Comparison of ENCODE assay signal across 21 cellular contexts in genomic region chr12:48933664-48934311, GRCh38. TPM values are rescaled to one million over a fixed set of nuclear protein-coding genes. Genes with fewer than 3 reads are reported as not detected.
DNase-seq lines count a peak whose midpoint lies in the region; ATAC-seq and TF ChIP-seq lines count a peak whose summit lies in the region.
"Had no signal": no experiment of that assay in that cellular context is flagged by ENCODE, and none has a peak within 500 bp of the region (broad histone marks: within the 10 kb centered on the region; RNA-seq: fewer than 3 reads in every experiment).

No MANE protein-coding gene starts in this region.

- H3K9me3 Mint-ChIP-seq in activated CD4-positive, alpha-beta T cell treated with anti-CD3 and anti-CD28 coated beads for 36 hours (ENCODE audit: low read depth) = no peaks in the 10 kb centered on the region
- H3K9me3 Mint-ChIP-seq: WTC11 had no signal

- TF ChIP-seq POLR2A in Peyer's patch (IDR thresholded peaks at IDR 0.05) (no peak), testis (IDR thresholded peaks at IDR 0.05) (no peak)

- H3K27ac ChIP-seq in Peyer's patch (peak overlapping the region; percentile 5 to 73 (median 58)), testis (no peak overlapping the region)
- H3K27ac ChIP-seq: ascending aorta, C4-2B, foreskin keratinocyte, tibial artery had no signal

- 85 to 88% methylated on average over 9 of the region's 9 CpGs for WGBS in testis, 2 donors

- no peaks in the 10 kb centered on the region for H3K4me1 ChIP-seq in Peyer's patch
- H3K4me1 ChIP-seq in testis = no peaks in the 10 kb centered on the region
- H3K4me1 ChIP-seq: ascending aorta, foreskin keratinocyte, tibial artery had no signal

- peak; percentile 45 for ATAC-seq in activated CD4-positive, alpha-beta T cell treated with anti-CD3 and anti-CD28 coated beads for 36 hours
- ATAC-seq in GM18519 (IDR thresholded peaks at IDR 0.05; ENCODE audit: low FRiP score, unreplicated experiment) = no peak
- ATAC-seq: foreskin keratinocyte, sciatic nerve had no signal

- H3K36me3 ChIP-seq in Peyer's patch = peaks cover 0 to 76% (median 0%) of the 10 kb centered on the region in 3 donors
- no peaks in the 10 kb centered on the region for H3K36me3 ChIP-seq in testis (ENCODE audit: low read depth, missing control alignments)

- no peak overlapping the region for H3K4me3 Mint-ChIP-seq in activated CD4-positive, alpha-beta T cell treated with anti-CD3 and anti-CD28 coated beads for 36 hours
- H3K4me3 Mint-ChIP-seq: WTC11 had no signal

- peak overlapping the region; percentile 33 for H3K27ac Mint-ChIP-seq in activated CD4-positive, alpha-beta T cell treated with anti-CD3 and anti-CD28 coated beads for 36 hours
- H3K27ac Mint-ChIP-seq: WTC11 had no signal

- intact Hi-C loops in activated CD4-positive, alpha-beta T cell treated with anti-CD3 and anti-CD28 coated beads for 36 hours (cut with DNase I, micrococcal nuclease) = loop anchor here in 1 of 2 experiments (2.0 kb wide), 1 partner anchor 55 kb away; no protein-coding TSS in a partner anchor
- intact Hi-C loops in testis (cut with DNase I; ENCODE audit: low total_unique reads) = no loop called here

- no peaks in the 10 kb centered on the region for H3K27me3 ChIP-seq in Peyer's patch
- H3K27me3 ChIP-seq in testis = no peaks in the 10 kb centered on the region
- H3K27me3 ChIP-seq: ascending aorta, foreskin keratinocyte, tibial artery had no signal

- no peaks in the 10 kb centered on the region for H3K27me3 Mint-ChIP-seq in activated CD4-positive, alpha-beta T cell treated with anti-CD3 and anti-CD28 coated beads for 36 hours

- POLR2A ChIA-PET in activated CD4-positive, alpha-beta T cell treated with anti-CD3 and anti-CD28 coated beads for 36 hours (lab: Charles Lee) = interaction anchor here (0.8 kb wide), 1 partner anchor 55 kb away, joined by 5 read pairs; no protein-coding TSS in a partner anchor

- H3K9me3 ChIP-seq in Peyer's patch = no peaks in the 10 kb centered on the region
- no peaks in the 10 kb centered on the region for H3K9me3 ChIP-seq in testis
- H3K9me3 ChIP-seq: ascending aorta, tibial artery had no signal

- DNase-seq in activated CD4-positive, alpha-beta T cell treated with anti-CD3 and anti-CD28 coated beads for 36 hours = no peak
- no peak for DNase-seq in activated CD4-positive, alpha-beta T cell treated with anti-CD3 and anti-CD28 coated beads, Interleukin-2, amount 50 U/mL, for 4 hours
- DNase-seq in Peyer's patch (peak in 1 of 3 donors; percentile 65), NCI-H1436 (lab: John Stamatoyannopoulos, UW) (no peak), testis (no peak)
- peak; percentile 75 for DNase-seq in central memory CD4-positive, alpha-beta T cell
- DNase-seq in stimulated activated naive CD4-positive, alpha-beta T cell treated with Interleukin-2 at 50 U/mL for 16 hours (lab: John Stamatoyannopoulos, UW) = peak; percentile 21
- DNase-seq: 8988T; foreskin keratinocyte; NCI-H774; RPMI8226; stimulated activated CD4-positive, alpha-beta T cell treated with anti-CD3 and anti-CD28 coated beads, Interleukin-2, amount 100 ng/mL, for 48 hours; tibial artery had no signal

- H3K36me3 Mint-ChIP-seq in activated CD4-positive, alpha-beta T cell treated with anti-CD3 and anti-CD28 coated beads for 36 hours (ENCODE audit: low read depth) = peaks cover 33% of the 10 kb centered on the region

- peak overlapping the region in 1 of 4 donors; percentile 16 for H3K4me3 ChIP-seq in Peyer's patch
- H3K4me3 ChIP-seq in testis = no peak overlapping the region
- H3K4me3 ChIP-seq: ascending aorta, tibial artery had no signal

- TF ChIP-seq CTCF in Peyer's patch (IDR thresholded peaks at IDR 0.05) = no peak
- TF ChIP-seq CTCF in testis (IDR thresholded peaks at IDR 0.05) = no peak

- CTCF ChIA-PET in activated CD4-positive, alpha-beta T cell treated with anti-CD3 and anti-CD28 coated beads for 36 hours (lab: Charles Lee) = interaction anchor here (0.7 to 7.6 kb wide), 8 partner anchors 11 to 131 kb away, joined by 3 to 73 read pairs (median 8); partner anchors contain the start of genes ARF3, DDX23 and FKBP11

- peaks cover 23% of the 10 kb centered on the region for H3K4me1 Mint-ChIP-seq in activated CD4-positive, alpha-beta T cell treated with anti-CD3 and anti-CD28 coated beads for 36 hours
- H3K4me1 Mint-ChIP-seq: WTC11 had no signal

RNA-seq across cellular contexts. Expression of gene FKBP11, which starts 8.5 kb away (rescaled TPM):
- total RNA-seq in activated CD4-positive, alpha-beta T cell treated with anti-CD3 and anti-CD28 coated beads for 36 hours = 10 to 100 TPM; 56.8 to 63.8 TPM
- 10 to 100 TPM in 2 of 4 donors, 1 to 10 TPM in 2; 7.5 to 26.9 (median 12.6) TPM for total RNA-seq in Peyer's patch
- total RNA-seq in testis = 10 to 100 TPM; 13.4 to 22.4 TPM
- 16.4 TPM for polyA plus RNA-seq in testis (ENCODE audit: insufficient read depth, low read depth, low replicate concordance)

RNA-seq across cellular contexts. Expression of gene ARF3, which starts 23.5 kb away (rescaled TPM):
- total RNA-seq in activated CD4-positive, alpha-beta T cell treated with anti-CD3 and anti-CD28 coated beads for 36 hours = 10 to 100 TPM; 84.7 to 96.1 TPM
- total RNA-seq in Peyer's patch = 100 to 1,000 TPM in 1 of 4 donors, 10 to 100 TPM in 3; 49.3 to 217 (median 63.5) TPM
- 10 to 100 TPM; 78.3 to 92.9 TPM for total RNA-seq in testis
- polyA plus RNA-seq in testis (ENCODE audit: insufficient read depth, low read depth, low replicate concordance) = 134 TPM

RNA-seq across cellular contexts. Expression of gene WNT10B, which starts 37.7 kb away (rescaled TPM):
- under 1 TPM; 0.16 to 0.18 TPM for total RNA-seq in activated CD4-positive, alpha-beta T cell treated with anti-CD3 and anti-CD28 coated beads for 36 hours
- total RNA-seq in Peyer's patch (1 to 10 TPM in 2 of 4 donors, under 1 TPM in 1, not detected in 1; 0.67 to 1.8 (median 1.7) TPM), testis (1 to 10 TPM; 1.1 to 3.1 TPM)
- 1.8 TPM for polyA plus RNA-seq in testis (ENCODE audit: insufficient read depth, low read depth, low replicate concordance)
- total RNA-seq: endothelial cell of umbilical vein had no signal

RNA-seq across cellular contexts. Expression of gene WNT1, which starts 44.3 kb away (rescaled TPM):
- total RNA-seq in activated CD4-positive, alpha-beta T cell treated with anti-CD3 and anti-CD28 coated beads for 36 hours = not detected
- total RNA-seq in Peyer's patch (not detected), testis (1 to 10 TPM; 1.2 to 1.4 TPM)
- polyA plus RNA-seq in testis (ENCODE audit: insufficient read depth, low read depth, low replicate concordance) = 0.62 TPM
- total RNA-seq: ascending aorta, Daoy, endothelial cell of umbilical vein, foreskin keratinocyte, osteoblast, sciatic nerve, WTC11 had no signal
- polyA plus RNA-seq: endothelial cell of umbilical vein, foreskin keratinocyte had no signal

Comparison
In these comparisons a context has a peak if more than half of its experiments do, and no peak if none do; other contexts are left out.
1. DNase-seq: peak in central memory CD4-positive, alpha-beta T cell (single experiment) and stimulated activated naive CD4-positive, alpha-beta T cell treated with Interleukin-2 at 50 U/mL for 16 hours (single experiment); none in activated CD4-positive, alpha-beta T cell treated with anti-CD3 and anti-CD28 coated beads for 36 hours (single experiment), activated CD4-positive, alpha-beta T cell treated with anti-CD3 and anti-CD28 coated beads, Interleukin-2, amount 50 U/mL, for 4 hours (0 of 2), NCI-H1436 (single experiment) and testis (single experiment).
2. H3K27ac ChIP-seq: peak in Peyer's patch (4 of 4); none in testis (0 of 2).